ENCODE assay signal across 12 cellular contexts in the genomic region with DNA sequence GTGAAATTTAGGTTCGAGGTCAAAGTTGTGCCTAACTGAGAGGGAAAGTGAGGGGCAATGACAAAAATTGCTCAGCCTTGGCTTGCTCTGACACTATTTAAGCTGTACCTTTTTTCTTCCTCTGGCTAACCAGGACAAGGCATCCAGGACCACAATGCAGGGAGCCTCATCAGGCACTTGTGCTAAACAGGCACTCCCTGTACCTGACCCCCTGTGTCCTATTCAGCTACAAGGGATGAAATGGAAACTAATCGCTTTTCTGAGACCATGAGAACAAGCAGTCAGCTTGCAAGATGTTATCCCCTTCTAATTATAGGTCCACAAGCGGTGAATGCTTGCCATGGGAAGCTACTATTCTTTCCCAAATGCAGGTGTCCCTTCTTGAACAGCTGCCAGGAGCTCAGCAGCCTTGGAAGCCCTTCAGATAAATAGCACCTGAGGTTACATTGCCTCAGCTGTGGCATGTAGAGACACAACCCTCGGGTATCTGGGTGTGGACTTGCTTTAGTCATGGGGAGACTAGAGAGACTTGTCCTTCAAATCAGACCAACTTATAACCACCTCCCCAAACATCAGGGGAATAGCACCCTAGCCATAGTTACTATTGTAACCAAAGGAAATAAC. TPM values are rescaled to one million over a fixed set of nuclear protein-coding genes. Genes with fewer than 3 reads are reported as not detected.
DNase-seq lines count a peak whose midpoint lies in the region; ATAC-seq and TF ChIP-seq lines count a peak whose summit lies in the region.
"Had no signal": no experiment of that assay in that cellular context is flagged by ENCODE, and none has a peak within 500 bp of the region (broad histone marks: within the 10 kb centered on the region; RNA-seq: fewer than 3 reads in every experiment).

No MANE protein-coding gene starts in this region.

- no peak overlapping the region for H2AFZ ChIP-seq in neural progenitor cell (replicated peaks)

- H3K27me3 Mint-ChIP-seq in neural progenitor cell (ENCODE audit: insufficient read depth, low read depth) = peaks cover 10% of the 10 kb centered on the region
- peaks cover 12% of the 10 kb centered on the region for H3K27me3 Mint-ChIP-seq in activated CD4-positive, alpha-beta T cell treated with anti-CD3 and anti-CD28 coated beads, Interleukin-2, amount 10 ng/mL, durations not matched to agents 7 days and 5 days

- DNase-seq in DMS53 treated with DMSO at 0.1 percent for 48 hours (lab: John Stamatoyannopoulos, UW; ENCODE audit: unreplicated experiment) (peak; percentile 28), NCI-H2029 treated with DMSO at 0.1 percent for 48 hours (lab: John Stamatoyannopoulos, UW) (peak; percentile 79), RWPE2 (ENCODE audit: low spot score) (peak; percentile 86), neural progenitor cell (ENCODE audit: low spot score) (peak; percentile 18)
- DNase-seq in stimulated activated naive CD4-positive, alpha-beta T cell (lab: John Stamatoyannopoulos, UW) = no peak
- no peak for DNase-seq in activated T-cell treated with anti-CD3 and anti-CD28 coated beads, Interleukin-2, amount 50 U/mL, for 1 hour
- no peak for DNase-seq in activated CD4-positive, alpha-beta T cell treated with anti-CD3 and anti-CD28 coated beads, Interleukin-2, amount 10 ng/mL, durations not matched to agents 7 days and 5 days
- DNase-seq: activated T-cell treated with anti-CD3 and anti-CD28 coated beads, Interleukin-2, amount 50 U/mL, for 4 hours; SIG-M5 had no signal

- ATAC-seq in RWPE2 (ENCODE audit: low read depth) (peak; percentile 89), GM19463 (IDR thresholded peaks at IDR 0.05; ENCODE audit: unreplicated experiment) (no peak)
- ATAC-seq: activated T-cell treated with anti-CD3 and anti-CD28 coated beads, Interleukin-2, amount 50 U/mL, for 4 hours; sciatic nerve; WTC11 had no signal

- H3K27me3 ChIP-seq in RWPE2 (ENCODE audit: insufficient read depth, poor library complexity, severe bottlenecking) = no peaks in the 10 kb centered on the region
- H3K27me3 ChIP-seq in neural progenitor cell = no peaks in the 10 kb centered on the region

- H3K36me3 ChIP-seq in RWPE2 (ENCODE audit: low read depth) (no peaks in the 10 kb centered on the region), neural progenitor cell (no peaks in the 10 kb centered on the region)

- no peak overlapping the region for H3K4me2 ChIP-seq in neural progenitor cell

- CTCF ChIA-PET in activated CD4-positive, alpha-beta T cell treated with anti-CD3 and anti-CD28 coated beads, Interleukin-2, amount 10 ng/mL, durations not matched to agents 7 days and 5 days (lab: Charles Lee) = interaction anchor here (0.7 to 1.1 kb wide), 2 partner anchors 13 to 789 kb away, joined by 3 read pairs; no protein-coding TSS in a partner anchor

- H3K9me3 ChIP-seq in RWPE2 (ENCODE audit: severe bottlenecking) = no peaks in the 10 kb centered on the region
- no peaks in the 10 kb centered on the region for H3K9me3 ChIP-seq in neural progenitor cell (ENCODE audit: low read depth)

- H3K4me1 ChIP-seq in RWPE2 (ENCODE audit: insufficient read depth, poor library complexity, severe bottlenecking) (peaks cover 44% of the 10 kb centered on the region), neural progenitor cell (peaks cover 20% of the 10 kb centered on the region)

- H3K4me3 ChIP-seq in RWPE2 (ENCODE audit: severe bottlenecking) (no peak overlapping the region), neural progenitor cell (no peak overlapping the region)

- TF ChIP-seq CTCF in RWPE2 (IDR thresholded peaks at IDR 0.05; ENCODE audit: poor library complexity, severe bottlenecking) (no peak), neural progenitor cell (IDR thresholded peaks at IDR 0.05) (no peak)

- H3F3A ChIP-seq in neural progenitor cell (ENCODE audit: low read depth) = peaks cover 14% of the 10 kb centered on the region

- peaks cover 23% of the 10 kb centered on the region for H3K4me1 Mint-ChIP-seq in neural progenitor cell
- no peaks in the 10 kb centered on the region for H3K4me1 Mint-ChIP-seq in activated CD4-positive, alpha-beta T cell treated with anti-CD3 and anti-CD28 coated beads, Interleukin-2, amount 10 ng/mL, durations not matched to agents 7 days and 5 days

- H3K9ac ChIP-seq in neural progenitor cell = no peak overlapping the region

- no peaks in the 10 kb centered on the region for H4K20me1 ChIP-seq in neural progenitor cell (ENCODE audit: low read depth)

- H3K9me3 Mint-ChIP-seq in neural progenitor cell = no peaks in the 10 kb centered on the region
- no peaks in the 10 kb centered on the region for H3K9me3 Mint-ChIP-seq in activated CD4-positive, alpha-beta T cell treated with anti-CD3 and anti-CD28 coated beads, Interleukin-2, amount 10 ng/mL, durations not matched to agents 7 days and 5 days
- H3K9me3 Mint-ChIP-seq: activated T-cell treated with anti-CD3 and anti-CD28 coated beads, Interleukin-2, amount 50 U/mL, for 4 hours had no signal

- no peaks in the 10 kb centered on the region for H3K79me2 ChIP-seq in neural progenitor cell (ENCODE audit: low read depth)

- POLR2A ChIA-PET in activated CD4-positive, alpha-beta T cell treated with anti-CD3 and anti-CD28 coated beads, Interleukin-2, amount 10 ng/mL, durations not matched to agents 7 days and 5 days (lab: Charles Lee) = no interaction called here

- H3K4me3 Mint-ChIP-seq in neural progenitor cell = no peak overlapping the region
- no peak overlapping the region for H3K4me3 Mint-ChIP-seq in activated CD4-positive, alpha-beta T cell treated with anti-CD3 and anti-CD28 coated beads, Interleukin-2, amount 10 ng/mL, durations not matched to agents 7 days and 5 days
- H3K4me3 Mint-ChIP-seq: activated T-cell treated with anti-CD3 and anti-CD28 coated beads, Interleukin-2, amount 50 U/mL, for 4 hours; WTC11 had no signal

- H3K27ac Mint-ChIP-seq in neural progenitor cell = no peak overlapping the region
- no peak overlapping the region for H3K27ac Mint-ChIP-seq in activated CD4-positive, alpha-beta T cell treated with anti-CD3 and anti-CD28 coated beads, Interleukin-2, amount 10 ng/mL, durations not matched to agents 7 days and 5 days
- H3K27ac Mint-ChIP-seq: WTC11 had no signal

- no peaks in the 10 kb centered on the region for H3K36me3 Mint-ChIP-seq in neural progenitor cell
- H3K36me3 Mint-ChIP-seq in activated CD4-positive, alpha-beta T cell treated with anti-CD3 and anti-CD28 coated beads, Interleukin-2, amount 10 ng/mL, durations not matched to agents 7 days and 5 days (ENCODE audit: low read depth) = no peaks in the 10 kb centered on the region
- H3K36me3 Mint-ChIP-seq: WTC11 had no signal

- H3K27ac ChIP-seq in RWPE2 (ENCODE audit: poor library complexity, severe bottlenecking) (peak overlapping the region; percentile 79), neural progenitor cell (peak overlapping the region; percentile 53)

RNA-seq across cellular contexts. Expression of gene ITGA6, which starts 19.1 kb away (rescaled TPM):
- total RNA-seq in neural progenitor cell (ENCODE audit: low replicate concordance) = 97.2 and 161 TPM in 2 replicates
- 10 to 100 TPM; 46.7 to 47.2 TPM for total RNA-seq in activated CD4-positive, alpha-beta T cell treated with anti-CD3 and anti-CD28 coated beads, Interleukin-2, amount 10 ng/mL, durations not matched to agents 7 days and 5 days

Comparison
In these comparisons a context has a peak if more than half of its experiments do, and no peak if none do; other contexts are left out.
1. DNase-seq: peak in DMS53 treated with DMSO at 0.1 percent for 48 hours (single experiment), NCI-H2029 treated with DMSO at 0.1 percent for 48 hours (single experiment), RWPE2 (single experiment) and neural progenitor cell (single experiment); none in stimulated activated naive CD4-positive, alpha-beta T cell (0 of 6), activated T-cell treated with anti-CD3 and anti-CD28 coated beads, Interleukin-2, amount 50 U/mL, for 1 hour (single experiment) and activated CD4-positive, alpha-beta T cell treated with anti-CD3 and anti-CD28 coated beads, Interleukin-2, amount 10 ng/mL, durations not matched to agents 7 days and 5 days (single experiment).